15 cellular contexts compared by ENCODE assay signal in genomic region chr18:48732767-48733424, GRCh38.
DNase-seq lines count a peak whose midpoint lies in the region; TF ChIP-seq lines count a peak whose summit lies in the region.
"Had no signal": no experiment of that assay in that cellular context is flagged by ENCODE, and none has a peak within 500 bp of the region (broad histone marks: within the 10 kb centered on the region; RNA-seq: fewer than 3 reads in every experiment).

No MANE protein-coding gene starts in this region.

- peaks cover 5 to 26% of the 10 kb centered on the region in 2 donors for H3K4me1 ChIP-seq in ascending aorta

- TF ChIP-seq CTCF in ascending aorta (IDR thresholded peaks at IDR 0.05), result no peak

- H3K36me3 ChIP-seq in ascending aorta, result no peaks in the 10 kb centered on the region

- H3K4me3 ChIP-seq in ascending aorta, result no peak overlapping the region
- H3K4me3 ChIP-seq: GM23248 had no signal

- H3K27ac ChIP-seq in ascending aorta, result peak overlapping the region; percentile 47 to 69
- H3K27ac ChIP-seq in substantia nigra (ENCODE audit: low read depth, low read length, poor library complexity, severe bottlenecking), result peak overlapping the region; percentile 47
- H3K27ac ChIP-seq: GM23248 had no signal

- peak; percentile 16 for DNase-seq in NCI-H2196 (lab: John Stamatoyannopoulos, UW; ENCODE audit: unreplicated experiment)
- no peak for DNase-seq in NCI-H2196 treated with DMSO at 0.1 percent for 48 hours (lab: John Stamatoyannopoulos, UW; ENCODE audit: unreplicated experiment)
- DNase-seq in MV-4-11 (lab: John Stamatoyannopoulos, UW), result peak; percentile 66
- DNase-seq in ascending aorta (ENCODE audit: low spot score in 2 of 2), result no peak
- DNase-seq in substantia nigra (lab: John Stamatoyannopoulos, UW), result no peak
- no peak for DNase-seq in activated gamma-delta T cell (lab: John Stamatoyannopoulos, UW)
- DNase-seq in activated naive CD4-positive, alpha-beta T cell (lab: John Stamatoyannopoulos, UW), result no peak
- DNase-seq in NCI-H2227 (lab: John Stamatoyannopoulos, UW; ENCODE audit: unreplicated experiment), result no peak
- DNase-seq: activated CD8-positive, alpha-beta T cell treated with anti-CD3 and anti-CD28 coated beads, Interleukin-2, amount 10 ng/mL, durations not matched to agents 7 days and 5 days; activated naive CD4-positive, alpha-beta T cell treated with Interleukin-2 at 50 U/mL for 16 hours; central memory CD4-positive, alpha-beta T cell; GM23248; NCI-H187 treated with DMSO at 0.1 percent for 48 hours; RPMI8226; T-helper 9 cell had no signal

- H3K27me3 ChIP-seq in ascending aorta, result no peaks in the 10 kb centered on the region

- H3K9me3 ChIP-seq in ascending aorta, result no peaks in the 10 kb centered on the region

- intact Hi-C loops in ascending aorta (cut with DNase I), result no loop called here

Comparison
In these comparisons a context has a peak if more than half of its experiments do, and no peak if none do; other contexts are left out.
1. DNase-seq: peak in NCI-H2196 (single experiment) and MV-4-11 (single experiment); none in NCI-H2196 treated with DMSO at 0.1 percent for 48 hours (single experiment), ascending aorta (0 of 2), substantia nigra (0 of 49), activated gamma-delta T cell (single experiment), activated naive CD4-positive, alpha-beta T cell (0 of 4) and NCI-H2227 (single experiment).